In genomic region chr5:115634343-115635132, GRCh38 we compare ENCODE assay signal across 9 cellular contexts. TPM values are rescaled to one million over a fixed set of nuclear protein-coding genes. Genes with fewer than 3 reads are reported as not detected.
A peak's percentile ranks its signal among the peaks of the same experiment; 100 is the strongest.
DNase-seq lines count a peak whose midpoint lies in the region; ATAC-seq and TF ChIP-seq lines count a peak whose summit lies in the region.
"Had no signal": no experiment of that assay in that cellular context is flagged by ENCODE, and none has a peak within 500 bp of the region (broad histone marks: within the 10 kb centered on the region; RNA-seq: fewer than 3 reads in every experiment).

No MANE protein-coding gene starts in this region.

- H3K4me3 Mint-ChIP-seq in CD14-positive monocyte = peak overlapping the region; percentile 68 to 84

- H3K9me3 Mint-ChIP-seq in CD14-positive monocyte = peaks cover 0 to 3% (median 0%) of the 10 kb centered on the region in 7 donors

- H3K27ac ChIP-seq in lung (ENCODE audit: low read depth in 1 of 2, low read length in 1 of 2) = peak overlapping the region; percentile 16 to 76
- H3K27ac ChIP-seq: epithelial cell of prostate had no signal

- TF ChIP-seq CTCF in CD14-positive monocyte (IDR thresholded peaks at IDR 0.05) (peak; percentile 97), lung (IDR thresholded peaks at IDR 0.05; ENCODE audit: control extremely low read depth, extremely low read depth) (peak; percentile 94)

- peak; percentile 71 for ATAC-seq in GM19372 (IDR thresholded peaks at IDR 0.05; ENCODE audit: low read depth, unreplicated experiment)
- ATAC-seq in HG03520 (IDR thresholded peaks at IDR 0.05; ENCODE audit: unreplicated experiment) = peak; percentile 53
- ATAC-seq in lung (ENCODE audit: insufficient read depth, low FRiP score) = peak; percentile 96

- H3K36me3 Mint-ChIP-seq in CD14-positive monocyte = no peaks in the 10 kb centered on the region

- DNase-seq in CD14-positive monocyte (ENCODE audit: low spot score) (peak; percentile 73), NCI-H526 treated with DMSO at 0.1 percent for 48 hours (lab: John Stamatoyannopoulos, UW) (peak; percentile 67), lung (ENCODE audit: low spot score) (peak; percentile 93)
- DNase-seq in activated CD4-positive, alpha-beta T cell treated with anti-CD3 and anti-CD28 coated beads, Interleukin-2, amount 50 U/mL, for 4 hours = peak; percentile 79 to 85
- DNase-seq in effector CD4-positive, alpha-beta T cell = peak; percentile 71
- DNase-seq in stimulated activated CD4-positive, alpha-beta T cell treated with anti-CD3 and anti-CD28 coated beads, TNF-alpha, amount 100 ng/mL, for 24 hours (ENCODE audit: low read depth in 3 of 3) = peak; percentile 66 to 81 (median 72)

- H3K27me3 ChIP-seq in lung (ENCODE audit: control insufficient read depth, insufficient read depth) = no peaks in the 10 kb centered on the region

- WGBS in lung, 2 donors = 4 to 5% methylated on average over 8 of the region's 8 CpGs

- H3K36me3 ChIP-seq in lung (ENCODE audit: control insufficient read depth in 2 of 2, insufficient read depth in 2 of 2, low read length in 2 of 2) = no peaks in the 10 kb centered on the region

- peaks cover 15% of the 10 kb centered on the region for H3K4me1 Mint-ChIP-seq in CD14-positive monocyte

- peaks cover 0 to 4% (median 3%) of the 10 kb centered on the region in 3 donors for H3K27me3 Mint-ChIP-seq in CD14-positive monocyte (ENCODE audit: low read depth in 3 of 3)

- H3K27ac Mint-ChIP-seq in CD14-positive monocyte = peak overlapping the region; percentile 76 to 86 (median 81)

- H3K4me3 ChIP-seq in lung = no peak overlapping the region

- H3K9me3 ChIP-seq in lung (ENCODE audit: control insufficient read depth in 2 of 2, insufficient read depth in 1 of 2, low read length in 1 of 2) = no peaks in the 10 kb centered on the region

- intact Hi-C loops in CD14-positive monocyte (cut with micrococcal nuclease) = no loop called here

- H3K4me1 ChIP-seq in lung (ENCODE audit: control insufficient read depth in 2 of 2, insufficient read depth in 2 of 2, low read length in 2 of 2) = peaks cover 0 to 3% of the 10 kb centered on the region in 2 donors

RNA-seq across cellular contexts. Expression of gene TMED7, which starts 8.7 kb away (rescaled TPM):
- 10 to 100 TPM; 65.1 to 70.1 TPM for polyA plus RNA-seq in CD14-positive monocyte
- 100 to 1,000 TPM; 102 to 141 TPM for total RNA-seq in lung
- polyA plus RNA-seq in lung = 10 to 100 TPM; 19.9 to 43.8 TPM

RNA-seq across cellular contexts. Expression of gene TICAM2, which starts 32.3 kb away (rescaled TPM):
- polyA plus RNA-seq in CD14-positive monocyte (10 to 100 TPM; 14.6 to 25.1 TPM), lung (1 to 10 TPM; 2.3 to 2.7 TPM)
- 1 to 10 TPM; 1.5 to 5.8 TPM for total RNA-seq in lung

Comparison
In these comparisons a context has a peak if more than half of its experiments do, and no peak if none do; other contexts are left out.
1. RNA of gene TICAM2, which starts 32.3 kb away (polyA plus RNA-seq): 14.6 to 25.1 TPM in CD14-positive monocyte; 2.3 to 2.7 TPM in lung; every median in the first group is over 4 times any median in the second.
2. Peak in every context shown above with its lines, with median percentiles within 50 percentile points of each other: DNase-seq and ATAC-seq.